1 cellular context compared by ENCODE assay signal in the genomic region with DNA sequence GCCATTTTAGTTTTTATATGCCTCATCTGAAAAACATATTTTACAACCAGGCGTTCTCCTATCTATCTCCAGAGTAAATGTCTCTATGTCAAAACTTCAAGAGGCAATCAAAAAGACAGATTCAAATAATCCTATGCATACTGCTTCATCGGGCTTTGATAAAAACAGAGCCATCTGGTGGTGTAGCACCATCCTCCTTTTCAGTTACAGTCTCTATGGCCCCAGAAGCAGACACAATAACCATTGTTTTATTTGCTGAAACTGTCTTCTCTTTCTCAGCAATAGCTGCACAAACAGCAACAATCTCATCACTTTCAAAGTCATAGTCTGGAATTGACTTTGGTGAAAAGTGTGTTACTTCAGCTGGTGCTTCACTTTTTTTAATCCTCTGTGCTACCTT.
TF ChIP-seq lines count a peak whose summit lies in the region.

No MANE protein-coding gene starts in this region.

TF ChIP-seq in neural cell, 6 proteins besides CTCF, POLR2A, EP300 and RAD21 (continued from another document):
- no peak for TF ChIP-seq POLR2AphosphoS5 (IDR thresholded peaks at IDR 0.05)
- TF ChIP-seq EZH2 (IDR thresholded peaks at IDR 0.05; ENCODE audit: borderline replicate concordance, insufficient read depth, low read length, poor library complexity, severe bottlenecking): no peak
